8 cellular contexts compared by ENCODE assay signal in genomic region chr4:6331018-6331417, GRCh38.
DNase-seq lines count a peak whose midpoint lies in the region; ATAC-seq and TF ChIP-seq lines count a peak whose summit lies in the region.

No MANE protein-coding gene starts in this region.

- H3K27me3 ChIP-seq in GM06990 (replicated peaks; ENCODE audit: control insufficient read depth, insufficient read depth, low read length) (no peaks in the 10 kb centered on the region; the same call in 1 of the 2 replicates), SJCRH30 (0 out of 2 replicates have a peak, but pooled peaks cover 11% of the 10 kb centered on the region)

- no peak overlapping the region for H3K4me3 ChIP-seq in GM06990 (replicated peaks; ENCODE audit: low read depth, low read length)
- no peak overlapping the region for H3K4me3 ChIP-seq in SJCRH30

- peaks cover 2% of the 10 kb centered on the region; the same call in 1 of the 2 replicates for H3K9me3 ChIP-seq in SJCRH30 (replicated peaks)

- no peak overlapping the region for H3K4me3 Mint-ChIP-seq in type B pancreatic cell

- peak; percentile 17 for DNase-seq in AG08395 (ENCODE audit: low spot score)
- DNase-seq in GM06990 (ENCODE audit: extremely low read depth, insufficient read length), result no peak
- DNase-seq in SJCRH30, result peak; percentile 31 to 48
- peak in 35 of 42 donors; percentile 33 to 79 (median 55) for DNase-seq in head of caudate nucleus
- no peak for DNase-seq in type B pancreatic cell (ENCODE audit: extremely low spot score, unreplicated experiment)
- no peak for DNase-seq in A172 (ENCODE audit: low spot score)
- no peak for DNase-seq in NCI-H1105 treated with DMSO at 0.1 percent for 48 hours (lab: John Stamatoyannopoulos, UW)

- no peaks in the 10 kb centered on the region for H3K4me1 Mint-ChIP-seq in type B pancreatic cell (ENCODE audit: unreplicated experiment)

- intact Hi-C loops in head of caudate nucleus (cut with DNase I), result no loop called here

- no peaks in the 10 kb centered on the region for H3K9me3 Mint-ChIP-seq in type B pancreatic cell

- no peaks in the 10 kb centered on the region for H3K36me3 ChIP-seq in GM06990 (ENCODE audit: control insufficient read depth, insufficient read depth, low read length)
- H3K36me3 ChIP-seq in SJCRH30, result no peaks in the 10 kb centered on the region

- H3K4me1 ChIP-seq in SJCRH30, result no peaks in the 10 kb centered on the region

- peak; percentile 80 for TF ChIP-seq CTCF in GM06990 (IDR thresholded peaks at IDR 0.05; ENCODE audit: insufficient read depth, low read length, poor library complexity, severe bottlenecking)
- peak; percentile 72 for TF ChIP-seq CTCF in type B pancreatic cell (conservative IDR thresholded peaks at IDR 0.05)

- no peak overlapping the region for H3K27ac Mint-ChIP-seq in type B pancreatic cell

- peaks cover 20% of the 10 kb centered on the region for H3K27me3 Mint-ChIP-seq in type B pancreatic cell

- no peak for ATAC-seq in GM18517 (IDR thresholded peaks at IDR 0.05; ENCODE audit: unreplicated experiment)

- no peak overlapping the region for H3K27ac ChIP-seq in SJCRH30

- no peaks in the 10 kb centered on the region for H3K36me3 Mint-ChIP-seq in type B pancreatic cell

Comparison
In these comparisons a context has a peak if more than half of its experiments do, and no peak if none do; other contexts are left out.
1. DNase-seq: peak in AG08395 (single experiment), SJCRH30 (2 of 2) and head of caudate nucleus (35 of 42); none in GM06990 (single experiment), type B pancreatic cell (single experiment), A172 (single experiment) and NCI-H1105 treated with DMSO at 0.1 percent for 48 hours (single experiment).